ENCODE assay signal across 1 cellular context in genomic region chr1:12477936-12478611, GRCh38.
TF ChIP-seq lines count a peak whose summit lies in the region.

No MANE protein-coding gene starts in this region.

TF ChIP-seq in HEK293, 187 proteins besides CTCF, POLR2A, EP300 and RAD21 (continued from another document):
- TF ChIP-seq SP2 (tag by site-specific recombination; IDR thresholded peaks at IDR 0.05) = peak; percentile 64
- TF ChIP-seq WT1 (tag by site-specific recombination; IDR thresholded peaks at IDR 0.05) = peak; percentile 100
- peak; percentile 94 for TF ChIP-seq ZBTB44 (tag by site-specific recombination; IDR thresholded peaks at IDR 0.05)
- TF ChIP-seq ZBTB6 (tag by site-specific recombination; IDR thresholded peaks at IDR 0.05) = no peak
- 0 out of 2 replicates have a peak, but pooled peaks have one; percentile 41 for TF ChIP-seq ZBTB11 (tag by site-specific recombination; conservative IDR thresholded peaks at IDR 0.05; ENCODE audit: low read depth)
- peak; percentile 77; the same call in 1 of the 2 replicates for TF ChIP-seq ZFP37 (tag by site-specific recombination; IDR thresholded peaks at IDR 0.05)
- peak; percentile 98 for TF ChIP-seq FEZF1 (tag by site-specific recombination; IDR thresholded peaks at IDR 0.05)
